ENCODE assay signal across 7 cellular contexts in the genomic region with DNA sequence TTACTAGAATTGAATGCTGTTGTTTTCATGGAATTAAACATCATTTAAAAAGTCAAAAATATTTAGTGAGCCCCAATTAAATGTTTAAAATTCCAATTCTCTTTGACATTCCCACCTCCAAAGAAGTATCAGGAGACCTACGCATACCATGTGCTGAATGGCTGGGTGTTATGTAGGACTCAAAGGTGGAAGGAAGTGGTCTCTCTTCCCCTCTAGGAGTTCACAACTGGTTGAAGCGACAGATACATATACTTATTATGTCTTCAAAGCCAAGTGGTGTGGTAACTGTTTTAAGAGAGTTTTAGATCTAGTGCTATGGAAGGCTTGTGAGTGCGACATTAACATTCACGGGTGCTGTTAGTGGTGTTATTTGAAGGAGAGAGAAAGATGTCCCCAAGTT.
"Had no signal": no experiment of that assay in that cellular context is flagged by ENCODE, and none has a peak within 500 bp of the region (broad histone marks: within the 10 kb centered on the region; RNA-seq: fewer than 3 reads in every experiment).

No MANE protein-coding gene starts in this region.

- H3K4me3 Mint-ChIP-seq: HFFc6 had no signal

- H3K27ac Mint-ChIP-seq: HFFc6 had no signal

- H3K27ac ChIP-seq: GM23248 had no signal

- H3K36me3 ChIP-seq: HAP-1 had no signal

- H3K9me3 Mint-ChIP-seq: HFFc6 had no signal

- ATAC-seq: HCT116 had no signal

- H3K9me3 ChIP-seq: HAP-1 had no signal

- H3K4me3 ChIP-seq: GM23248, HAP-1 had no signal

- H3K9ac ChIP-seq: GM23248 had no signal

- H2AFZ ChIP-seq: GM23248 had no signal

- DNase-seq: GM23248, H7, HFFc6, IMR-90, KBM-7 had no signal
